Comparison of ENCODE assay signal across 29 cellular contexts in genomic region chr20:36670665-36671357, GRCh38. TPM values are rescaled to one million over a fixed set of nuclear protein-coding genes. Genes with fewer than 3 reads are reported as not detected.
"Had no signal": no experiment of that assay in that cellular context is flagged by ENCODE, and none has a peak within 500 bp of the region (broad histone marks: within the 10 kb centered on the region; RNA-seq: fewer than 3 reads in every experiment).

No MANE protein-coding gene starts in this region.

- H3K4me1 ChIP-seq: esophagus muscularis mucosa, foreskin keratinocyte, heart right ventricle, testis had no signal

- H3K4me3 ChIP-seq: esophagus muscularis mucosa, heart right ventricle, mucosa of descending colon, right lobe of liver, testis, transverse colon had no signal

- DNase-seq: activated CD4-positive, alpha-beta memory T cell treated with anti-CD3 and anti-CD28 coated beads, Interleukin-2, amount 10 ng/mL, durations not matched to agents 7 days and 5 days; activated CD4-positive, alpha-beta T cell treated with anti-CD3 and anti-CD28 coated beads for 1 hour; activated CD4-positive, alpha-beta T cell treated with anti-CD3 and anti-CD28 coated beads, Interleukin-2, amount 10 ng/mL, durations not matched to agents 7 days and 5 days; activated CD8-positive, alpha-beta memory T cell treated with anti-CD3 and anti-CD28 coated beads, Interleukin-2, amount 50 U/mL, for 48 hours; activated gamma-delta T cell treated with Interleukin-2 at 50 U/mL for 16 hours; activated naive CD4-positive, alpha-beta T cell treated with anti-CD3 and anti-CD28 coated beads, Interleukin-2, amount 50 U/mL, for 16 hours; activated T-cell treated with anti-CD3 and anti-CD28 coated beads, Interleukin-2, amount 50 U/mL, for 4 hours; amniotic stem cell; brain microvascular endothelial cell; foreskin keratinocyte; heart right ventricle; kidney glomerular epithelial cell; left ventricle myocardium superior; mucosa of descending colon; posterior cingulate gyrus; right lobe of liver; stimulated activated CD4-positive, alpha-beta T cell treated with anti-CD3 and anti-CD28 coated beads, Interleukin-2, amount 100 ng/mL, for 48 hours; stimulated activated naive CD4-positive, alpha-beta T cell treated with Interleukin-2 at 50 U/mL for 16 hours; testis; transverse colon had no signal

- ATAC-seq: activated T-cell treated with anti-CD3 and anti-CD28 coated beads, Interleukin-2, amount 50 U/mL, for 4 hours; activated T-helper 17 cell treated with anti-CD3 and anti-CD28 coated beads, Interleukin-2, amount 50 U/mL, for 72 hours; foreskin keratinocyte; heart right ventricle; left ventricle myocardium superior; mucosa of descending colon; WTC11 had no signal

- FAIRE-seq: astrocyte, TTC549 had no signal

- H3K36me3 ChIP-seq: brain microvascular endothelial cell had no signal

- H3K27ac ChIP-seq: brain microvascular endothelial cell, esophagus muscularis mucosa, foreskin keratinocyte, heart right ventricle, right lobe of liver, testis, transverse colon had no signal

- H3K9me3 ChIP-seq: esophagus muscularis mucosa, heart right ventricle, mucosa of descending colon, right lobe of liver, testis, transverse colon had no signal

- H3K27me3 ChIP-seq: brain microvascular endothelial cell, esophagus muscularis mucosa, foreskin keratinocyte, heart right ventricle, right lobe of liver, testis, transverse colon had no signal

RNA-seq across cellular contexts. Expression of gene SLA2, which starts 24.8 kb away (rescaled TPM):
- total RNA-seq: foreskin keratinocyte, glomerular endothelial cell, lung microvascular endothelial cell, myocyte, skeletal muscle tissue had no signal
